ENCODE assay signal across 1 cellular context in genomic region chr1:7405844-7406500, GRCh38.
TF ChIP-seq lines count a peak whose summit lies in the region.

No MANE protein-coding gene starts in this region.

TF ChIP-seq in H1, 55 proteins besides CTCF, POLR2A, EP300 and RAD21:
- TF ChIP-seq YY1 (IDR thresholded peaks at IDR 0.05; ENCODE audit: low read depth, low read length) (no peak), KDM5A (IDR thresholded peaks at IDR 0.05; ENCODE audit: low read length) (no peak), ATF3 (IDR thresholded peaks at IDR 0.05; ENCODE audit: insufficient read depth, low read depth, low read length) (no peak), ASH2L (IDR thresholded peaks at IDR 0.05; ENCODE audit: low read length) (no peak)
